ENCODE assay signal across 32 cellular contexts in the genomic region with DNA sequence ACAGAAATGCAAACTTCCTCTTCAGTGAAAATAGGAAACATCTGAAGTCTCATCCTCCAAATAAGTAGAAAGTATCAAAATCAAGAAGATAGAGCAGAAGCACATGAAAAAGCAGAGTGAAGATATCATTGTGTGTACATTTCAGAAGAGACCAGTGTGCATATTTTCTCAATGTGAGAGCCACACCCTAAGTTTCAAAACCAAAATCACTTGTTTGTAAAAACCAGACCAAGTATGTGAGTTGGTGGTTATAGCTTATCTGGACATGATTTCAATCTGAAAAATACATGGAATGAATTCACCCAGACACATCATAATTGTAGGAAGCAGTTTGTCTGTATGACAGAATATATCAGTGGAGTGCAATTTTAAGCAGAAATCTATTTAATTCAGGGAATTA.
"Had no signal": no experiment of that assay in that cellular context is flagged by ENCODE, and none has a peak within 500 bp of the region (broad histone marks: within the 10 kb centered on the region; RNA-seq: fewer than 3 reads in every experiment).

No MANE protein-coding gene starts in this region.

- DNase-seq: Kasumi-1, KG1, MG63, NCI-H1048, NCI-H1092 treated with DMSO at 0.1 percent for 48 hours, NCI-H1105 treated with DMSO at 0.1 percent for 48 hours, NCI-H1417, NCI-H1436, NCI-H146, NCI-H1694, NCI-H187, NCI-H1930, NCI-H2029 treated with DMSO at 0.1 percent for 48 hours, NCI-H2081 treated with DMSO at 0.1 percent for 48 hours, NCI-H2107, NCI-H2171, NCI-H226, NCI-H446 treated with DMSO at 0.1 percent for 48 hours, NCI-H510A, NCI-H524, NCI-H526, NCI-H69, NCI-H748 treated with DMSO at 0.1 percent for 48 hours, NCI-H82, PC-3, Peyer's patch, Right ventricle myocardium superior, RPMI8226, SHP77 treated with DMSO at 0.1 percent for 48 hours, SJCRH30 had no signal

- ATAC-seq: K562, PC-3, SK-N-SH treated with all-trans-retinoic acid at 6 μM for 48 hours had no signal
